Comparison of ENCODE assay signal across 8 cellular contexts in the genomic region with DNA sequence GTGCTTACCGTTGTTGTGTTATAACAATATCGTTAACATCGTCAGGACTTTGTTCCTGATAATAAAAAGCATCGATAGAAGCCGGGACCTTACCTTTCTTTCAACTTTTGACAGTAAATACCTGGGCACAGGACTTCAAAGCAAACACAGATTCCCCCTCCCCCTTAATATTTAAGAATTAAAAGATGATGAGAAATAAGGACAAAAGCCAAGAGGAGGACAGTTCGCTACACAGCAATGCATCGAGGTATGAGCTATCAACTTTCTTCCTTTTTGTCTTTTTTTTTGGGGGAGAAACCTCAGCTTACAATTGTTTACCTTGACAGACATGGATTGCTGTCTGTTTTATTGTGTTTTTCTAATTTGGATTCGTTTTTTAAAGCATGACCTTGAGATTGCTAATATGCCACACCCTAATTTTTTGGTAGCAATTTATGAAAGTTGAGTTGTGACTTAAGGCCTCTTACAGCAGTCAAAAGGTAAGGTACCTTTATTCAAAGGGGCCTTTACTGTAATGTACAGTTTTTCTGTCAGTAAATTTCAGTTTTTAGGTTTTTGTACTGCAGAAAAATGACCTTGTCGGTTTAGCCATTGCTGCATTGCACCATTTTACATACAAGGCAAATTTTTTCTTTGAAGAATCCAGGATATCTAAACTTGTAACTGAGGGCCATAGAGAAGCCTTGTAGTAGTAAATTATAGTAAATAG. TPM values are rescaled to one million over a fixed set of nuclear protein-coding genes. Genes with fewer than 3 reads are reported as not detected.
DNase-seq lines count a peak whose midpoint lies in the region; ATAC-seq, FAIRE-seq and TF ChIP-seq lines count a peak whose summit lies in the region.

No MANE protein-coding gene starts in this region.

- H3K36me3 ChIP-seq in heart left ventricle (peaks cover 0 to 44% (median 24%) of the 10 kb centered on the region in 9 donors), keratinocyte (ENCODE audit: control insufficient read depth in 2 of 2, extremely low read depth in 1 of 2, insufficient read depth in 2 of 2, low read length in 2 of 2) (peaks cover 0 to 3% of the 10 kb centered on the region in 2 experiments)

- TF ChIP-seq CTCF in heart left ventricle (IDR thresholded peaks at IDR 0.05) (no peak), keratinocyte (optimal IDR thresholded peaks at IDR 0.05 in 1 of 3, IDR thresholded peaks at IDR 0.05 in 1 of 3, conservative IDR thresholded peaks at IDR 0.05 in 1 of 3; ENCODE audit: extremely low read depth in 1 of 3, insufficient read depth in 2 of 3, low read length in 3 of 3) (no peak), GM20000 (IDR thresholded peaks at IDR 0.05; ENCODE audit: extremely low read depth, missing control alignments) (no peak)

- no peak for TF ChIP-seq POLR2A in heart left ventricle (IDR thresholded peaks at IDR 0.05)

- H3K36me3 Mint-ChIP-seq in activated T-helper 2 cell treated with anti-CD3 and anti-CD28 coated beads, Interferon-gamma antibody, Interleukin-2, Interleukin-4, amounts not matched to agents 10 μg/mL and 5 μg/mL and 100 μg/mL, durations not matched to agents 14 hours and 24 hours and 36 hours (ENCODE audit: low read depth): peaks cover 80% of the 10 kb centered on the region

- peaks cover 88% of the 10 kb centered on the region for H3K79me2 ChIP-seq in keratinocyte (ENCODE audit: control insufficient read depth, insufficient read depth, low read length)

- H3K27me3 ChIP-seq in heart left ventricle: no peaks in the 10 kb centered on the region
- H3K27me3 ChIP-seq in keratinocyte (ENCODE audit: control insufficient read depth, extremely low read depth, insufficient read depth, low read length): no peaks in the 10 kb centered on the region

- H2AFZ ChIP-seq in keratinocyte (ENCODE audit: control insufficient read depth, low read length): no peak overlapping the region

- dilution Hi-C loops in keratinocyte (cut with MboI; ENCODE audit: extremely low pct_ligation_motif_present, low sequenced_read_pairs): loop anchor here (25.0 kb wide), 1 partner anchor 89 kb away; no protein-coding TSS in a partner anchor

- no peaks in the 10 kb centered on the region for H3K27me3 Mint-ChIP-seq in activated T-helper 2 cell treated with anti-CD3 and anti-CD28 coated beads, Interferon-gamma antibody, Interleukin-2, Interleukin-4, amounts not matched to agents 10 μg/mL and 5 μg/mL and 100 μg/mL, durations not matched to agents 14 hours and 24 hours and 36 hours (ENCODE audit: low read depth)

- H3K4me3 Mint-ChIP-seq in activated T-helper 2 cell treated with anti-CD3 and anti-CD28 coated beads, Interferon-gamma antibody, Interleukin-2, Interleukin-4, amounts not matched to agents 10 μg/mL and 5 μg/mL and 100 μg/mL, durations not matched to agents 14 hours and 24 hours and 36 hours (ENCODE audit: low read depth): peak overlapping the region; percentile 94

- H3K4me1 ChIP-seq in heart left ventricle: peaks cover 4 to 76% (median 49%) of the 10 kb centered on the region in 12 donors
- H3K4me1 ChIP-seq in keratinocyte (ENCODE audit: control insufficient read depth, extremely low read depth, insufficient read depth, low read length): peaks cover 12% of the 10 kb centered on the region

- no peaks in the 10 kb centered on the region for H3K9me1 ChIP-seq in keratinocyte (ENCODE audit: control insufficient read depth, extremely low read depth, insufficient read depth, low read length)

- H3K9ac ChIP-seq in keratinocyte (ENCODE audit: control insufficient read depth, extremely low read depth, insufficient read depth, low read length): peak overlapping the region; percentile 100

- no peak for FAIRE-seq in keratinocyte (lab: Jason Lieb, UNC)

- no peaks in the 10 kb centered on the region for H3K9me3 ChIP-seq in heart left ventricle
- no peaks in the 10 kb centered on the region for H3K9me3 ChIP-seq in keratinocyte (ENCODE audit: control insufficient read depth, low read depth, low read length)

- ATAC-seq in heart left ventricle (no peak), Right ventricle myocardium inferior (no peak), GM21529 (IDR thresholded peaks at IDR 0.05; ENCODE audit: unreplicated experiment) (no peak)

- peak overlapping the region; percentile 49 to 75 (median 63) for H3K4me3 ChIP-seq in heart left ventricle
- peak overlapping the region; percentile 61 to 96 (median 96) for H3K4me3 ChIP-seq in keratinocyte (ENCODE audit: control insufficient read depth in 2 of 3, extremely low read depth in 1 of 3, insufficient read depth in 2 of 3, low read depth in 1 of 3, low read length in 3 of 3)

- WGBS in heart left ventricle, 4 donors: 0 to 1% (median 0%) methylated on average over 9 of the region's 9 CpGs

- H3K27ac Mint-ChIP-seq in activated T-helper 2 cell treated with anti-CD3 and anti-CD28 coated beads, Interferon-gamma antibody, Interleukin-2, Interleukin-4, amounts not matched to agents 10 μg/mL and 5 μg/mL and 100 μg/mL, durations not matched to agents 14 hours and 24 hours and 36 hours: peak overlapping the region; percentile 99

- no peak for DNase-seq in heart left ventricle
- no peak for DNase-seq in Right ventricle myocardium inferior (ENCODE audit: missing footprints)
- no peak for DNase-seq in activated T-helper 2 cell treated with anti-CD3 and anti-CD28 coated beads, Interferon-gamma antibody, Interleukin-2, Interleukin-4, amounts not matched to agents 10 μg/mL and 5 μg/mL and 100 μg/mL, durations not matched to agents 14 hours and 24 hours and 36 hours (ENCODE audit: low spot score)
- no peak for DNase-seq in keratinocyte (ENCODE audit: low read depth, low spot score)
- peak; percentile 74 for DNase-seq in superior temporal gyrus (ENCODE audit: extremely low spot score)
- DNase-seq in GDM1 (lab: John Stamatoyannopoulos, UW): no peak
- no peak for DNase-seq in GM20000 (ENCODE audit: low spot score)

- peaks cover 54% of the 10 kb centered on the region for H3K4me1 Mint-ChIP-seq in activated T-helper 2 cell treated with anti-CD3 and anti-CD28 coated beads, Interferon-gamma antibody, Interleukin-2, Interleukin-4, amounts not matched to agents 10 μg/mL and 5 μg/mL and 100 μg/mL, durations not matched to agents 14 hours and 24 hours and 36 hours (ENCODE audit: low read depth)

- intact Hi-C loops in heart left ventricle (cut with DNase I) (loop anchor here in 6 of 10 donors (2.0 to 5.0 kb wide), 4 partner anchors 16 to 94 kb away; no protein-coding TSS in a partner anchor), Right ventricle myocardium inferior (cut with DNase I) (loop anchor here (5.0 kb wide), 1 partner anchor 69 kb away; no protein-coding TSS in a partner anchor)
- intact Hi-C loops in activated T-helper 2 cell treated with anti-CD3 and anti-CD28 coated beads, Interferon-gamma antibody, Interleukin-2, Interleukin-4, amounts not matched to agents 10 μg/mL and 5 μg/mL and 100 μg/mL, durations not matched to agents 14 hours and 24 hours and 36 hours (cut with micrococcal nuclease): no loop called here

- peak overlapping the region; percentile 98 for H3K4me2 ChIP-seq in keratinocyte (ENCODE audit: control insufficient read depth, extremely low read depth, insufficient read depth, low read depth, low read length)

- no peaks in the 10 kb centered on the region for H4K20me1 ChIP-seq in keratinocyte (ENCODE audit: control insufficient read depth, extremely low read depth, insufficient read depth, low read length)

- peaks cover 8% of the 10 kb centered on the region for H3K9me3 Mint-ChIP-seq in activated T-helper 2 cell treated with anti-CD3 and anti-CD28 coated beads, Interferon-gamma antibody, Interleukin-2, Interleukin-4, amounts not matched to agents 10 μg/mL and 5 μg/mL and 100 μg/mL, durations not matched to agents 14 hours and 24 hours and 36 hours

- H3K27ac ChIP-seq in heart left ventricle: peak overlapping the region; percentile 92 to 99 (median 94)
- H3K27ac ChIP-seq in keratinocyte (ENCODE audit: control insufficient read depth, insufficient read depth, low read length): peak overlapping the region; percentile 100

RNA-seq across cellular contexts. Expression of gene CHD2, which starts 1.1 kb away (rescaled TPM):
- 10 to 100 TPM; 28.3 to 76.8 (median 46.4) TPM for total RNA-seq in heart left ventricle
- 10 to 100 TPM; 23.1 to 28.7 TPM for polyA plus RNA-seq in heart left ventricle
- total RNA-seq in Right ventricle myocardium inferior: 45.9 TPM
- total RNA-seq in activated T-helper 2 cell treated with anti-CD3 and anti-CD28 coated beads, Interferon-gamma antibody, Interleukin-2, Interleukin-4, amounts not matched to agents 10 μg/mL and 5 μg/mL and 100 μg/mL, durations not matched to agents 14 hours and 24 hours and 36 hours: 105 and 111 TPM in 2 replicates
- 35.3 to 62.0 TPM (median 50.8 TPM) in 3 replicates for polyA plus RNA-seq in keratinocyte
- polyA plus RNA-seq in keratinocyte (2011; ENCODE audit: low read depth): 361 TPM
- 35.2 and 40.9 TPM in 2 replicates for polyA plus RNA-seq in keratinocyte (2011; cell fraction: cytosol; rRNA removed)
- polyA plus RNA-seq in keratinocyte (2011; cell fraction: nucleus; rRNA removed): 193 and 213 TPM in 2 replicates
- 30.4 and 63.0 TPM in 2 replicates for polyA plus RNA-seq in keratinocyte (2012; ENCODE audit: low replicate concordance)
- polyA minus RNA-seq in keratinocyte: 64.5 to 125 TPM (median 70.1 TPM) in 3 replicates
- 31.3 TPM for polyA minus RNA-seq in keratinocyte (2011; cell fraction: cytosol; rRNA and poly(A)+ RNA removed)
- 143 and 290 TPM in 2 replicates for polyA minus RNA-seq in keratinocyte (2011; cell fraction: nucleus; rRNA and poly(A)+ RNA removed)
